16 cellular contexts compared by ENCODE assay signal in the genomic region with DNA sequence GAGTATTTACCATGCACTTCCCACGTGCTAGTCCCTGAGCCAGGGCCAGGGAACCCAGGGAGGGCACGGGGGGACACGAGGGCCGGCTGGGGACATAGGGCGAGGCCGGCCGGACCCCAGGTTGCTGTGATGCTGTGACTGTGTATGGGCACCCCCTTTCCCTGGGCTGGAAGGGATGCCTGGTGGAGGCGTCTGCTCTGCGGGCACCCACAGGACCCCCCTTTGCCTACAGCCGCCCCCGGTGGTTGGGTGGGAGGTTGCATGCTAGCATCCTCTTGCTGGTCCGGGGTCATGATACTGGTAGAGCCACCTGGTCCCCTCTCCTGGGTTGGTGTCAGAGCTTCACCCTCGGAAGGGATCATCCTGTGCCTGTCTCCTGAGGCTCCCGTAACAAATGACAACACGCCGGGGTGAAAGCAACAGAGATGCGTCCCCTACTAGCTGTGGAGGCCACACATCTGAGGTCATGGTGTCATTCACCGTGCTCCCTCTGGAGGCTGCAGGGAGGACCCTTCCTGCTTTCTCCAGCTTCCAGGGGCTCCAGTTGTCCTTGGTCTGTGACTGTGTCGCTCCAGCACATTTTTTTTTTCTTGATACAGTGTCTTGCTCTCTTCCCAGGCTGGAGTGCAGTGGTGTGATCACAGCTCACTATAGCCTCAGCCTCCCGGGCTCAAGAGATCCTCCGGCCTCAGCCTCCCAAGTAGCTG. TPM values are rescaled to one million over a fixed set of nuclear protein-coding genes. Genes with fewer than 3 reads are reported as not detected.
DNase-seq lines count a peak whose midpoint lies in the region; ATAC-seq and TF ChIP-seq lines count a peak whose summit lies in the region.
"Had no signal": no experiment of that assay in that cellular context is flagged by ENCODE, and none has a peak within 500 bp of the region (broad histone marks: within the 10 kb centered on the region; RNA-seq: fewer than 3 reads in every experiment).

No MANE protein-coding gene starts in this region.

- H3K4me1 ChIP-seq in OCI-LY7 (ENCODE audit: insufficient read depth, low read length, poor library complexity, severe bottlenecking) (peaks cover 21% of the 10 kb centered on the region), trophoblast cell (ENCODE audit: control insufficient read depth in 1 of 2, insufficient read depth in 2 of 2, low read length in 2 of 2) (peaks cover 0 to 9% of the 10 kb centered on the region in 2 experiments), suprapubic skin (peaks cover 18% of the 10 kb centered on the region)

- no peak overlapping the region for H2AK5ac ChIP-seq in trophoblast cell (ENCODE audit: low read length)

- CTCF ChIA-PET in OCI-LY7 (lab: Charles Lee; ENCODE audit: unreplicated experiment): no interaction called here

- no peak overlapping the region for H3K9ac ChIP-seq in trophoblast cell (ENCODE audit: low read length)

- peaks cover 4% of the 10 kb centered on the region for H3K36me3 Mint-ChIP-seq in activated CD4-positive, alpha-beta T cell treated with anti-CD3 and anti-CD28 coated beads, Interleukin-2, amount 10 ng/mL, durations not matched to agents 24 days and 14 days (ENCODE audit: low read depth)

- H3K9me3 ChIP-seq in OCI-LY7 (ENCODE audit: low read length) (no peaks in the 10 kb centered on the region), trophoblast cell (ENCODE audit: insufficient read depth, low read depth, low read length) (no peaks in the 10 kb centered on the region), suprapubic skin (no peaks in the 10 kb centered on the region)
- H3K9me3 ChIP-seq: tibial artery had no signal

- H3K36me3 ChIP-seq in OCI-LY7 (ENCODE audit: insufficient read depth, low read length) (peaks cover 3% of the 10 kb centered on the region; the same call in 1 of the 2 replicates), trophoblast cell (ENCODE audit: control insufficient read depth in 1 of 2, insufficient read depth in 2 of 2, low read length in 2 of 2) (no peaks in the 10 kb centered on the region), suprapubic skin (no peaks in the 10 kb centered on the region)

- no peaks in the 10 kb centered on the region for H4K20me1 ChIP-seq in OCI-LY7 (ENCODE audit: insufficient read depth, low read length)

- no peaks in the 10 kb centered on the region for H3K9me2 ChIP-seq in OCI-LY7 (ENCODE audit: insufficient read depth, low read length)

- H3K14ac ChIP-seq in trophoblast cell (ENCODE audit: low read length): no peak overlapping the region

- no peak for TF ChIP-seq EP300 in suprapubic skin (IDR thresholded peaks at IDR 0.05)

- TF ChIP-seq CTCF in OCI-LY7 (conservative IDR thresholded peaks at IDR 0.05; ENCODE audit: low read length) (peak; percentile 55), suprapubic skin (IDR thresholded peaks at IDR 0.05) (no peak)

- no peak overlapping the region for H3K23ac ChIP-seq in trophoblast cell (ENCODE audit: low read length)

- no TSS peak for BruUV-seq in OCI-LY7 (replicated peaks; lab: Mats Ljungman, UMichigan)

- no peak overlapping the region for H3K4me2 ChIP-seq in OCI-LY7 (ENCODE audit: low read length)
- H3K4me2 ChIP-seq in trophoblast cell (ENCODE audit: low read length): no peak overlapping the region

- H3K27me3 ChIP-seq in trophoblast cell (ENCODE audit: insufficient read depth, low read length) (no peaks in the 10 kb centered on the region), suprapubic skin (peaks cover 3% of the 10 kb centered on the region)

- no peaks in the 10 kb centered on the region for H3K4me1 Mint-ChIP-seq in activated CD4-positive, alpha-beta T cell treated with anti-CD3 and anti-CD28 coated beads, Interleukin-2, amount 10 ng/mL, durations not matched to agents 24 days and 14 days

- H3K4ac ChIP-seq in trophoblast cell (ENCODE audit: low read depth, low read length): no peak overlapping the region

- TF ChIP-seq POLR2A in suprapubic skin (IDR thresholded peaks at IDR 0.05): no peak

- WGBS in trophoblast cell (ENCODE audit: extremely low coverage, insufficient coverage, insufficient read length): no CpG with 5 or more reads among the region's 21 CpGs
- 81% methylated on average over 11 of the region's 21 CpGs for WGBS in suprapubic skin

- no peak for ATAC-seq in GM18858 (IDR thresholded peaks at IDR 0.05; ENCODE audit: unreplicated experiment)

- H4K8ac ChIP-seq in trophoblast cell (ENCODE audit: low read depth, low read length): no peak overlapping the region

- no peak overlapping the region for H3K4me3 Mint-ChIP-seq in activated CD4-positive, alpha-beta T cell treated with anti-CD3 and anti-CD28 coated beads, Interleukin-2, amount 10 ng/mL, durations not matched to agents 24 days and 14 days
- H3K4me3 Mint-ChIP-seq: activated naive CD4-positive, alpha-beta T cell treated with anti-CD3 and anti-CD28 coated beads for 36 hours had no signal

- no peak overlapping the region for H4K91ac ChIP-seq in trophoblast cell (ENCODE audit: low read depth, low read length)

- H3K9me3 Mint-ChIP-seq in activated CD4-positive, alpha-beta T cell treated with anti-CD3 and anti-CD28 coated beads, Interleukin-2, amount 10 ng/mL, durations not matched to agents 24 days and 14 days: no peaks in the 10 kb centered on the region
- H3K9me3 Mint-ChIP-seq: activated naive CD4-positive, alpha-beta T cell treated with anti-CD3 and anti-CD28 coated beads for 36 hours had no signal

- no peak overlapping the region for H2AFZ ChIP-seq in OCI-LY7 (ENCODE audit: low read length)
- no peak overlapping the region for H2AFZ ChIP-seq in trophoblast cell (ENCODE audit: insufficient read depth, low read length, poor library complexity)

- no peak overlapping the region for H4K12ac ChIP-seq in trophoblast cell (ENCODE audit: low read depth, low read length)

- intact Hi-C loops in activated CD4-positive, alpha-beta T cell treated with anti-CD3 and anti-CD28 coated beads, Interleukin-2, amount 10 ng/mL, durations not matched to agents 24 days and 14 days (cut with micrococcal nuclease): loop anchor here (5.0 kb wide), 1 partner anchor 43 kb away; the partner anchor contains the start of genes CHTF18 and RPUSD1
- intact Hi-C loops in OCI-LY7 (cut with micrococcal nuclease; ENCODE audit: unreplicated experiment): no loop called here

- H3K79me1 ChIP-seq in trophoblast cell (ENCODE audit: low read length): peaks cover 8% of the 10 kb centered on the region

- DNase-seq in activated CD4-positive, alpha-beta T cell treated with anti-CD3 and anti-CD28 coated beads for 48 hours: peak; percentile 40
- DNase-seq in activated CD4-positive, alpha-beta T cell treated with anti-CD3 and anti-CD28 coated beads, Interleukin-2, amount 10 ng/mL, durations not matched to agents 24 days and 14 days: no peak
- no peak for DNase-seq in OCI-LY7 (ENCODE audit: low spot score)
- DNase-seq in trophoblast cell: no peak
- DNase-seq in suprapubic skin (ENCODE audit: low spot score in 2 of 2): no peak
- DNase-seq: activated naive CD4-positive, alpha-beta T cell treated with anti-CD3 and anti-CD28 coated beads for 36 hours; COR-L47; MM.1S; NCI-H2171; posterior cingulate gyrus; stimulated activated CD4-positive, alpha-beta T cell treated with anti-CD3 and anti-CD28 coated beads, Interleukin-15, amount 100 ng/mL, for 24 hours; tibial artery had no signal

- no peak overlapping the region for H3K27ac Mint-ChIP-seq in activated CD4-positive, alpha-beta T cell treated with anti-CD3 and anti-CD28 coated beads, Interleukin-2, amount 10 ng/mL, durations not matched to agents 24 days and 14 days
- H3K27ac Mint-ChIP-seq: activated naive CD4-positive, alpha-beta T cell treated with anti-CD3 and anti-CD28 coated beads for 36 hours had no signal

- H3K4me3 ChIP-seq in OCI-LY7 (ENCODE audit: low read depth, low read length, poor library complexity, severe bottlenecking) (no peak overlapping the region), trophoblast cell (ENCODE audit: low read depth, low read length) (peak overlapping the region; percentile 1), suprapubic skin (no peak overlapping the region)
- H3K4me3 ChIP-seq: SK-N-MC, tibial artery had no signal

- POLR2A ChIA-PET in OCI-LY7 (lab: Charles Lee): no interaction called here

- no peak overlapping the region for H2BK12ac ChIP-seq in trophoblast cell (ENCODE audit: low read length)

- H2BK120ac ChIP-seq in trophoblast cell (ENCODE audit: insufficient read depth, low read length, poor library complexity): no peak overlapping the region

- H3K27ac ChIP-seq in OCI-LY7 (ENCODE audit: low read depth, low read length, poor library complexity, severe bottlenecking) (no peak overlapping the region), trophoblast cell (ENCODE audit: low read depth, low read length) (no peak overlapping the region), suprapubic skin (no peak overlapping the region)
- H3K27ac ChIP-seq: SK-N-MC, tibial artery had no signal

- H3K79me2 ChIP-seq in OCI-LY7 (ENCODE audit: insufficient read depth, low read depth, low read length) (peaks cover 14% of the 10 kb centered on the region; the same call in 1 of the 2 replicates), trophoblast cell (ENCODE audit: control insufficient read depth, insufficient read depth, low read length, poor library complexity) (peaks cover 7% of the 10 kb centered on the region)

- H3K18ac ChIP-seq in trophoblast cell (ENCODE audit: low read length): no peak overlapping the region

- no peaks in the 10 kb centered on the region for H3K27me3 Mint-ChIP-seq in activated CD4-positive, alpha-beta T cell treated with anti-CD3 and anti-CD28 coated beads, Interleukin-2, amount 10 ng/mL, durations not matched to agents 24 days and 14 days

- no peak overlapping the region for H2BK5ac ChIP-seq in trophoblast cell (ENCODE audit: low read depth, low read length, poor library complexity)

RNA-seq across cellular contexts. Expression of gene CIAO3, which starts 3.1 kb away (rescaled TPM):
- total RNA-seq in activated CD4-positive, alpha-beta T cell treated with anti-CD3 and anti-CD28 coated beads, Interleukin-2, amount 10 ng/mL, durations not matched to agents 24 days and 14 days: 39.5 and 42.5 TPM in 2 replicates
- 142 and 169 TPM in 2 replicates for total RNA-seq in OCI-LY7 (2014; rRNA removed; shearing (Covaris generic))
- total RNA-seq in OCI-LY7 (2022) (156 and 173 TPM in 2 replicates), suprapubic skin (100 to 1,000 TPM in 1 of 4 donors, 10 to 100 TPM in 3; 35.2 to 110 (median 52.0) TPM)
- polyA plus RNA-seq in trophoblast cell (2013): 16.6 and 16.8 TPM in 2 replicates

RNA-seq across cellular contexts. Expression of gene MSLN, which starts 16.6 kb away (rescaled TPM):
- not detected in 2 replicates for total RNA-seq in activated CD4-positive, alpha-beta T cell treated with anti-CD3 and anti-CD28 coated beads, Interleukin-2, amount 10 ng/mL, durations not matched to agents 24 days and 14 days
- 0.13 TPM in 1 of 2 replicates, not detected in the other for total RNA-seq in OCI-LY7 (2014; rRNA removed; shearing (Covaris generic))
- total RNA-seq in OCI-LY7 (2022): 0.30 and 0.44 TPM in 2 replicates
- polyA plus RNA-seq in trophoblast cell (2013): 0.16 and 0.17 TPM in 2 replicates
- 1 to 10 TPM in 1 of 4 donors, under 1 TPM in 2, not detected in 1; 0.31 to 7.3 (median 0.49) TPM for total RNA-seq in suprapubic skin
- total RNA-seq: A673; activated naive CD4-positive, alpha-beta T cell treated with anti-CD3 and anti-CD28 coated beads for 36 hours; cardiac septum had no signal

RNA-seq across cellular contexts. Expression of gene HAGHL, which starts 17.0 kb away (rescaled TPM):
- total RNA-seq in activated CD4-positive, alpha-beta T cell treated with anti-CD3 and anti-CD28 coated beads, Interleukin-2, amount 10 ng/mL, durations not matched to agents 24 days and 14 days: 13.1 and 20.9 TPM in 2 replicates
- 28.1 and 30.8 TPM in 2 replicates for total RNA-seq in OCI-LY7 (2014; rRNA removed; shearing (Covaris generic))
- total RNA-seq in OCI-LY7 (2022): 56.3 and 57.9 TPM in 2 replicates
- polyA plus RNA-seq in trophoblast cell (2013): 1.9 and 2.3 TPM in 2 replicates
- total RNA-seq in suprapubic skin: 1 to 10 TPM; 3.2 to 7.1 (median 4.8) TPM

RNA-seq across cellular contexts. Expression of gene CCDC78, which starts 17.7 kb away (rescaled TPM):
- 6.9 and 8.0 TPM in 2 replicates for total RNA-seq in activated CD4-positive, alpha-beta T cell treated with anti-CD3 and anti-CD28 coated beads, Interleukin-2, amount 10 ng/mL, durations not matched to agents 24 days and 14 days
- total RNA-seq in OCI-LY7 (2014; rRNA removed; shearing (Covaris generic)): 25.8 and 35.9 TPM in 2 replicates
- 52.6 and 57.9 TPM in 2 replicates for total RNA-seq in OCI-LY7 (2022)
- polyA plus RNA-seq in trophoblast cell (2013): 0.86 and 1.3 TPM in 2 replicates
- 1 to 10 TPM in 1 of 4 donors, under 1 TPM in 2, not detected in 1; 0.64 to 2.4 (median 0.83) TPM for total RNA-seq in suprapubic skin

RNA-seq across cellular contexts. Expression of gene ANTKMT, which starts 23.0 kb away (rescaled TPM):
- 38.5 and 56.3 TPM in 2 replicates for total RNA-seq in activated CD4-positive, alpha-beta T cell treated with anti-CD3 and anti-CD28 coated beads, Interleukin-2, amount 10 ng/mL, durations not matched to agents 24 days and 14 days
- 44.8 and 51.3 TPM in 2 replicates for total RNA-seq in OCI-LY7 (2014; rRNA removed; shearing (Covaris generic))
- total RNA-seq in OCI-LY7 (2022) (45.5 and 46.5 TPM in 2 replicates), suprapubic skin (10 to 100 TPM; 13.0 to 29.4 (median 23.8) TPM)
- polyA plus RNA-seq in trophoblast cell (2013): 17.0 and 18.0 TPM in 2 replicates
